9 cellular contexts compared by ENCODE assay signal in genomic region chr22:20395181-20395896, GRCh38. TPM values are rescaled to one million over a fixed set of nuclear protein-coding genes. Genes with fewer than 3 reads are reported as not detected.
DNase-seq lines count a peak whose midpoint lies in the region; ATAC-seq, FAIRE-seq and TF ChIP-seq lines count a peak whose summit lies in the region.
"Had no signal": no experiment of that assay in that cellular context is flagged by ENCODE, and none has a peak within 500 bp of the region (broad histone marks: within the 10 kb centered on the region; RNA-seq: fewer than 3 reads in every experiment).

No MANE protein-coding gene starts in this region.

- H3K9me3 ChIP-seq in astrocyte (ENCODE audit: insufficient read depth, low read depth, low read length): no peaks in the 10 kb centered on the region
- no peaks in the 10 kb centered on the region for H3K9me3 ChIP-seq in mucosa of descending colon

- no peaks in the 10 kb centered on the region for H3K27me3 ChIP-seq in astrocyte (ENCODE audit: insufficient read depth, low read length)

- H3K36me3 Mint-ChIP-seq in HFFc6 (ENCODE audit: low read depth) (no peaks in the 10 kb centered on the region), astrocyte (ENCODE audit: low read depth, unreplicated experiment) (no peaks in the 10 kb centered on the region)

- H2AFZ ChIP-seq in astrocyte (ENCODE audit: low read depth, low read length): no peak overlapping the region

- no peak overlapping the region for H3K27ac ChIP-seq in astrocyte (ENCODE audit: low read depth, low read length)

- TF ChIP-seq CTCF in AG10803 (conservative IDR thresholded peaks at IDR 0.05; ENCODE audit: low read length): no peak
- TF ChIP-seq CTCF in HFFc6 (IDR thresholded peaks at IDR 0.05): no peak
- no peak for TF ChIP-seq CTCF in astrocyte (IDR thresholded peaks at IDR 0.05; ENCODE audit: insufficient read depth, low read depth, low read length)
- TF ChIP-seq CTCF in mucosa of descending colon (IDR thresholded peaks at IDR 0.05): no peak

- H3K27ac Mint-ChIP-seq in HFFc6 (no peak overlapping the region), astrocyte (ENCODE audit: unreplicated experiment) (peak overlapping the region; percentile 66)

- H3K4me3 ChIP-seq in AG10803 (ENCODE audit: low read length) (peak overlapping the region; percentile 13; the same call in 1 of the 2 replicates), astrocyte (ENCODE audit: insufficient read depth, low read depth, low read length) (peak overlapping the region; percentile 21), mucosa of descending colon (no peak overlapping the region)

- intact Hi-C loops in mucosa of descending colon (cut with DNase I, micrococcal nuclease): no loop called here

- peaks cover 18% of the 10 kb centered on the region for H3K4me1 Mint-ChIP-seq in HFFc6 (ENCODE audit: low read depth)
- H3K4me1 Mint-ChIP-seq in astrocyte (ENCODE audit: low read depth, unreplicated experiment): peaks cover 19% of the 10 kb centered on the region

- H3K4me1 ChIP-seq in astrocyte (ENCODE audit: insufficient read depth, low read length) (peaks cover 5% of the 10 kb centered on the region), mucosa of descending colon (ENCODE audit: low read depth) (peaks cover 12% of the 10 kb centered on the region)

- no peaks in the 10 kb centered on the region for H3K9me3 Mint-ChIP-seq in HFFc6
- H3K9me3 Mint-ChIP-seq in astrocyte (ENCODE audit: unreplicated experiment): no peaks in the 10 kb centered on the region

- H3K79me2 ChIP-seq in astrocyte (ENCODE audit: insufficient read depth, low read length): peaks cover 42% of the 10 kb centered on the region

- peaks cover 35% of the 10 kb centered on the region for H4K20me1 ChIP-seq in astrocyte (ENCODE audit: insufficient read depth, low read length)

- DNase-seq in AG10803 (ENCODE audit: low read depth): no peak
- DNase-seq in HFFc6: no peak
- DNase-seq in astrocyte (ENCODE audit: low read depth): no peak
- DNase-seq in mesenteric fat pad (ENCODE audit: low spot score): peak; percentile 69
- no peak for DNase-seq in stimulated activated CD4-positive, alpha-beta T cell treated with anti-CD3 and anti-CD28 coated beads, Interleukin-15, amount 100 ng/mL, for 24 hours
- DNase-seq in mucosa of descending colon: no peak
- DNase-seq: stimulated activated CD4-positive, alpha-beta T cell treated with anti-CD3 and anti-CD28 coated beads, Interleukin-2, amount 100 ng/mL, for 24 hours had no signal

- peaks cover 2% of the 10 kb centered on the region; the same call in 1 of the 2 replicates for H3K27me3 Mint-ChIP-seq in HFFc6 (ENCODE audit: insufficient read depth)
- no peaks in the 10 kb centered on the region for H3K27me3 Mint-ChIP-seq in astrocyte (ENCODE audit: low read depth, unreplicated experiment)

- H3K9ac ChIP-seq in astrocyte (ENCODE audit: low read length): peak overlapping the region; percentile 2

- no peak for FAIRE-seq in astrocyte (lab: Jason Lieb, UNC)

- H3K4me3 Mint-ChIP-seq in HFFc6: peak overlapping the region; percentile 91
- H3K4me3 Mint-ChIP-seq in astrocyte (ENCODE audit: unreplicated experiment): peak overlapping the region; percentile 90

- H3K36me3 ChIP-seq in astrocyte (ENCODE audit: insufficient read depth, low read length): no peaks in the 10 kb centered on the region
- H3K36me3 ChIP-seq in mucosa of descending colon (ENCODE audit: low read depth): no peaks in the 10 kb centered on the region

- peak overlapping the region; percentile 88 for H3K4me2 ChIP-seq in astrocyte (ENCODE audit: low read length)

- ATAC-seq in mucosa of descending colon (no peak), GM21529 (IDR thresholded peaks at IDR 0.05; ENCODE audit: unreplicated experiment) (no peak), HG02973 (IDR thresholded peaks at IDR 0.05; ENCODE audit: unreplicated experiment) (no peak)

RNA-seq across cellular contexts. Expression of gene ZNF74, which starts 1.4 kb away (rescaled TPM):
- total RNA-seq in HFFc6 (2021; fragmentation: NEBNext Ultra II Directional; extraction: Animal tissue kit (Norgen Biotek cat#: 25700)): 1 to 10 TPM; 5.1 to 8.1 (median 6.2) TPM
- total RNA-seq in astrocyte (14.2 and 14.3 TPM in 2 replicates), mesenteric fat pad (5.2 TPM), mucosa of descending colon (10 to 100 TPM in 1 of 3 donors, 1 to 10 TPM in 2; 4.2 to 14.4 (median 4.8) TPM)

RNA-seq across cellular contexts. Expression of gene SCARF2, which starts 42.3 kb away (rescaled TPM):
- total RNA-seq in HFFc6 (2021; fragmentation: NEBNext Ultra II Directional; extraction: Animal tissue kit (Norgen Biotek cat#: 25700)): 10 to 100 TPM; 65.1 to 92.3 (median 68.9) TPM
- total RNA-seq in astrocyte (17.3 and 22.5 TPM in 2 replicates), mesenteric fat pad (21.1 TPM), mucosa of descending colon (1 to 10 TPM; 1.2 to 8.7 (median 3.0) TPM)
